ENCODE assay signal across 1 cellular context in genomic region chr11:107011977-107012376, GRCh38.
A peak's percentile ranks its signal among the peaks of the same experiment; 100 is the strongest.
TF ChIP-seq lines count a peak whose summit lies in the region.

No MANE protein-coding gene starts in this region.

TF ChIP-seq in A549, 52 proteins besides CTCF, POLR2A, EP300 and RAD21 (continued from another document):
- TF ChIP-seq REST (IDR thresholded peaks at IDR 0.05), result no peak
- TF ChIP-seq RARB (CRISPR knock-in tag; IDR thresholded peaks at IDR 0.05), result no peak
- TF ChIP-seq MAZ (IDR thresholded peaks at IDR 0.05; ENCODE audit: borderline replicate concordance, low read depth, low read length), result no peak
- TF ChIP-seq GATA3 (IDR thresholded peaks at IDR 0.05; ENCODE audit: borderline replicate concordance), result peak; percentile 28; the same call in 1 of the 2 replicates
